In genomic region chr16:47055136-47055885, GRCh38 we compare ENCODE assay signal across 31 cellular contexts.
"Had no signal": no experiment of that assay in that cellular context is flagged by ENCODE, and none has a peak within 500 bp of the region (broad histone marks: within the 10 kb centered on the region; RNA-seq: fewer than 3 reads in every experiment).

No MANE protein-coding gene starts in this region.

- H3K36me3 ChIP-seq: breast epithelium, Peyer's patch, SJSA1 had no signal

- H3K9me3 ChIP-seq: body of pancreas, breast epithelium, Peyer's patch, SJSA1, SK-N-SH had no signal

- H3K27me3 ChIP-seq: body of pancreas, breast epithelium, Peyer's patch, SJSA1 had no signal

- DNase-seq: activated CD4-positive, alpha-beta memory T cell treated with anti-CD3 and anti-CD28 coated beads, Interleukin-2, amount 10 ng/mL, durations not matched to agents 7 days and 5 days; activated CD4-positive, alpha-beta T cell treated with anti-CD3 and anti-CD28 coated beads for 36 hours; activated naive CD4-positive, alpha-beta T cell; activated naive CD4-positive, alpha-beta T cell treated with anti-CD3 and anti-CD28 coated beads, Interleukin-2, amount 50 U/mL, for 16 hours; activated naive CD8-positive, alpha-beta T cell treated with anti-CD3 and anti-CD28 coated beads, Interleukin-2, amount 10 ng/mL, durations not matched to agents 7 days and 5 days; activated T-cell treated with anti-CD3 and anti-CD28 coated beads, Interleukin-2, amount 50 U/mL, for 1 hour; activated T-cell treated with anti-CD3 and anti-CD28 coated beads, Interleukin-2, amount 50 U/mL, for 72 hours; amygdala; body of pancreas; caudate nucleus; cerebellar nuclear complex; KG1; MM.1S; MV-4-11; NCI-H1092; NCI-H1436 treated with DMSO at 0.1 percent for 48 hours; NCI-H1694 treated with DMSO at 0.1 percent for 48 hours; NCI-H2029; NCI-H345; NCI-H526; NCI-H748 treated with DMSO at 0.1 percent for 48 hours; NK-92 treated with Interleukin-12 subunit alpha and Interleukin-12 subunit beta, amount 100 ng/mL, for 24 hours; PC-3; Peyer's patch; RPMI8226; SHP77 treated with DMSO at 0.1 percent for 48 hours; SK-N-SH had no signal

- H3K27ac ChIP-seq: body of pancreas, breast epithelium, Peyer's patch, SJSA1 had no signal

- H3K4me1 ChIP-seq: body of pancreas, breast epithelium, Peyer's patch, SJSA1 had no signal

- H3K4me3 ChIP-seq: body of pancreas, breast epithelium, Peyer's patch, SJSA1 had no signal

- ATAC-seq: activated CD4-positive, alpha-beta T cell treated with anti-CD3 and anti-CD28 coated beads for 36 hours; activated CD4-positive, CD25-positive, alpha-beta regulatory T cell treated with anti-CD3 and anti-CD28 coated beads, Interleukin-2, amount 50 U/mL, for 24 hours; activated T-cell treated with anti-CD3 and anti-CD28 coated beads, Interleukin-2, amount 50 U/mL, for 72 hours; activated T-helper 17 cell treated with anti-CD3 and anti-CD28 coated beads, Interleukin-2, amount 50 U/mL, for 72 hours; body of pancreas; PC-3 had no signal

- H3K9ac ChIP-seq: SK-N-SH had no signal

- H3K4me2 ChIP-seq: SK-N-SH had no signal

- H3K9me2 ChIP-seq: SK-N-SH had no signal
